In the genomic region with DNA sequence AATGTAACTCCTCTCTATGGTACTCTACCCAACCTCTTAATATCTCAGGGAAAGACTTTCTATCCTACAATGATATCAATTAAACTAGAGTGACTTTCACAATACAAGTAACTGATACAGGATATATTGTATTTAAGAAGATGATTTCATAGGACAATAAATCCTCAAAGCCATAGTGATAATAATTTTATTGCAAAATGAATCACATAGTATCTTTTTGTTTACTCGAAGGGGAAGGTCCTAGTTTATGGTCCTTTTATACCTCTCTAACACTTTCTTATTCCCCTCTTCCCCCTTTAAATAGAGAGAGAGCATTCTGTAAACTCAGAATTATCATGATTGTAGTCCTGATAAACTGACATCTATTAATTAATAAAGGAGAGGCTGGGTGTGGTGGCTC, we compare ENCODE assay signal across 32 cellular contexts. TPM values are rescaled to one million over a fixed set of nuclear protein-coding genes. Genes with fewer than 3 reads are reported as not detected.
DNase-seq lines count a peak whose midpoint lies in the region; ATAC-seq and TF ChIP-seq lines count a peak whose summit lies in the region.
"Had no signal": no experiment of that assay in that cellular context is flagged by ENCODE, and none has a peak within 500 bp of the region (broad histone marks: within the 10 kb centered on the region; RNA-seq: fewer than 3 reads in every experiment).

No MANE protein-coding gene starts in this region.

- H3F3A ChIP-seq in PC-3 (ENCODE audit: low read length, unreplicated experiment): no peaks in the 10 kb centered on the region

- H3K4me2 ChIP-seq in PC-3 (ENCODE audit: low read length): no peak overlapping the region
- H3K4me2 ChIP-seq: A549; BLaER1; BLaER1 treated with 17β-estradiol and CSF1 and Interleukin-3, amounts not matched to agents 10 nM and 100 nM had no signal

- WGBS in suprapubic skin: 88% methylated on average over 1 of the region's 1 CpG

- no peaks in the 10 kb centered on the region for H3K9me2 ChIP-seq in PC-3 (replicated peaks; ENCODE audit: low read length)

- H4K20me1 ChIP-seq in PC-3 (ENCODE audit: low read length): no peaks in the 10 kb centered on the region
- H4K20me1 ChIP-seq: BLaER1; BLaER1 treated with 17β-estradiol and CSF1 and Interleukin-3, amounts not matched to agents 10 nM and 100 nM had no signal

- DNase-seq in LNCaP clone FGC (ENCODE audit: low read depth): peak; percentile 53
- peak; percentile 19 for DNase-seq in PC-3
- DNase-seq in left colon: no peak
- DNase-seq in CD8-positive, alpha-beta T cell: no peak
- no peak for DNase-seq in suprapubic skin (ENCODE audit: low spot score in 2 of 2)
- DNase-seq: 8988T; ACHN; AML-193; BE2C; C1 segment of cervical spinal cord; Caco-2; Calu3; CD4-positive, alpha-beta memory T cell; CD4-positive, alpha-beta T cell; CD4-positive, CD25-positive, alpha-beta regulatory T cell; CD8-positive, alpha-beta memory T cell; COR-L47; DMS 273 treated with DMSO at 0.1 percent for 48 hours; DMS153; DMS53; DMS79; DMS79 treated with DMSO at 0.1 percent for 48 hours; DND-41; EL had no signal

- H3K36me3 ChIP-seq in PC-3 (ENCODE audit: low read depth, low read length): no peaks in the 10 kb centered on the region
- no peaks in the 10 kb centered on the region for H3K36me3 ChIP-seq in CD8-positive, alpha-beta T cell (ENCODE audit: insufficient read depth, low read length)
- no peaks in the 10 kb centered on the region for H3K36me3 ChIP-seq in suprapubic skin
- H3K36me3 ChIP-seq: BE2C; BLaER1; BLaER1 treated with 17β-estradiol and CSF1 and Interleukin-3, amounts not matched to agents 10 nM and 100 nM had no signal

- no TSS peak for BruUV-seq in PC-3 (replicated peaks; lab: Mats Ljungman, UMichigan)

- TF ChIP-seq CTCF in LNCaP clone FGC (IDR thresholded peaks at IDR 0.05; ENCODE audit: control insufficient read depth, extremely low read depth, insufficient read depth) (no peak), PC-3 (conservative IDR thresholded peaks at IDR 0.05; ENCODE audit: low read depth, low read length) (no peak), suprapubic skin (IDR thresholded peaks at IDR 0.05) (no peak)
- TF ChIP-seq CTCF in CD8-positive, alpha-beta T cell (IDR thresholded peaks at IDR 0.05): no peak

- H3K9ac ChIP-seq in PC-3 (ENCODE audit: low read length): no peak overlapping the region
- H3K9ac ChIP-seq: BLaER1; BLaER1 treated with 17β-estradiol and CSF1 and Interleukin-3, amounts not matched to agents 10 nM and 100 nM had no signal

- no peak overlapping the region for H3K27ac Mint-ChIP-seq in CD8-positive, alpha-beta T cell
- H3K27ac Mint-ChIP-seq: B cell; CD14-positive monocyte; CD4-positive, alpha-beta memory T cell; CD4-positive, alpha-beta T cell; CD4-positive, CD25-positive, alpha-beta regulatory T cell; CD8-positive, alpha-beta memory T cell had no signal

- POLR2A ChIA-PET in PC-3 (lab: Charles Lee; ENCODE audit: unreplicated experiment): no interaction called here
- POLR2A ChIA-PET in CD8-positive, alpha-beta T cell (lab: Charles Lee): no interaction called here

- intact Hi-C loops in PC-3 (cut with micrococcal nuclease) (no loop called here), left colon (cut with DNase I, micrococcal nuclease) (no loop called here)
- intact Hi-C loops in CD8-positive, alpha-beta T cell (cut with DNase I, micrococcal nuclease): no loop called here

- no peak for TF ChIP-seq EP300 in suprapubic skin (IDR thresholded peaks at IDR 0.05)

- ATAC-seq in PC-3: peak; percentile 79
- peak; percentile 20 for ATAC-seq in left colon
- no peak for ATAC-seq in CD8-positive, alpha-beta T cell
- ATAC-seq in GM18519 (IDR thresholded peaks at IDR 0.05; ENCODE audit: low FRiP score, unreplicated experiment): no peak
- ATAC-seq: A549 had no signal

- no peaks in the 10 kb centered on the region for H3K79me2 ChIP-seq in PC-3 (ENCODE audit: low read length)

- H3K27ac ChIP-seq in PC-3 (ENCODE audit: low read length) (no peak overlapping the region), suprapubic skin (no peak overlapping the region)
- H3K27ac ChIP-seq in CD8-positive, alpha-beta T cell (ENCODE audit: low read depth, low read length): no peak overlapping the region
- H3K27ac ChIP-seq: 22Rv1; A549; BLaER1; BLaER1 treated with 17β-estradiol and CSF1 and Interleukin-3, amounts not matched to agents 10 nM and 100 nM; C4-2B had no signal

- H3K4me3 Mint-ChIP-seq in CD8-positive, alpha-beta T cell: no peak overlapping the region
- H3K4me3 Mint-ChIP-seq: B cell; CD14-positive monocyte; CD4-positive, alpha-beta memory T cell; CD4-positive, alpha-beta T cell; CD4-positive, CD25-positive, alpha-beta regulatory T cell; CD8-positive, alpha-beta memory T cell had no signal

- TF ChIP-seq POLR2A in suprapubic skin (IDR thresholded peaks at IDR 0.05): no peak

- H3K4me3 ChIP-seq in LNCaP clone FGC (ENCODE audit: low read depth, low read length): no peak overlapping the region
- H3K4me3 ChIP-seq in PC-3 (ENCODE audit: low read length): no peak overlapping the region
- no peak overlapping the region for H3K4me3 ChIP-seq in CD8-positive, alpha-beta T cell (ENCODE audit: low read depth, low read length)
- H3K4me3 ChIP-seq in suprapubic skin: no peak overlapping the region
- H3K4me3 ChIP-seq: A549; BLaER1; BLaER1 treated with 17β-estradiol and CSF1 and Interleukin-3, amounts not matched to agents 10 nM and 100 nM had no signal

- no peaks in the 10 kb centered on the region for H3K9me3 Mint-ChIP-seq in CD8-positive, alpha-beta T cell
- H3K9me3 Mint-ChIP-seq: CD4-positive, alpha-beta T cell; CD4-positive, CD25-positive, alpha-beta regulatory T cell; CD8-positive, alpha-beta memory T cell had no signal

- H3K4me1 Mint-ChIP-seq in CD8-positive, alpha-beta T cell (ENCODE audit: low read depth): no peaks in the 10 kb centered on the region
- H3K4me1 Mint-ChIP-seq: B cell; CD14-positive monocyte; CD8-positive, alpha-beta memory T cell had no signal

- H3K27me3 ChIP-seq in PC-3 (ENCODE audit: low read length) (no peaks in the 10 kb centered on the region), suprapubic skin (no peaks in the 10 kb centered on the region)
- H3K27me3 ChIP-seq in CD8-positive, alpha-beta T cell (ENCODE audit: insufficient read depth, low read length): no peaks in the 10 kb centered on the region
- H3K27me3 ChIP-seq: BE2C; BLaER1; BLaER1 treated with 17β-estradiol and CSF1 and Interleukin-3, amounts not matched to agents 10 nM and 100 nM had no signal

- H3K27me3 Mint-ChIP-seq in CD8-positive, alpha-beta T cell (ENCODE audit: low read depth): no peaks in the 10 kb centered on the region
- H3K27me3 Mint-ChIP-seq: CD4-positive, alpha-beta memory T cell; CD4-positive, alpha-beta T cell had no signal

- H3K4me1 ChIP-seq in PC-3 (ENCODE audit: insufficient read depth, low read length): no peaks in the 10 kb centered on the region
- H3K4me1 ChIP-seq in CD8-positive, alpha-beta T cell (ENCODE audit: insufficient read depth, low read length): no peaks in the 10 kb centered on the region
- H3K4me1 ChIP-seq in suprapubic skin: no peaks in the 10 kb centered on the region
- H3K4me1 ChIP-seq: A549; BE2C; BLaER1; BLaER1 treated with 17β-estradiol and CSF1 and Interleukin-3, amounts not matched to agents 10 nM and 100 nM; Caco-2 had no signal

- H3K9me3 ChIP-seq in PC-3 (ENCODE audit: low read length) (no peaks in the 10 kb centered on the region), suprapubic skin (no peaks in the 10 kb centered on the region)
- H3K9me3 ChIP-seq in CD8-positive, alpha-beta T cell (ENCODE audit: low read length): no peaks in the 10 kb centered on the region
- H3K9me3 ChIP-seq: A549, BE2C, BLaER1, Caco-2 had no signal

- CTCF ChIA-PET in PC-3 (lab: Charles Lee): no interaction called here
- CTCF ChIA-PET in CD8-positive, alpha-beta T cell (lab: Charles Lee): no interaction called here

- H2AFZ ChIP-seq in PC-3 (ENCODE audit: low read length): no peak overlapping the region

- H3K36me3 Mint-ChIP-seq in CD8-positive, alpha-beta T cell: no peaks in the 10 kb centered on the region
- H3K36me3 Mint-ChIP-seq: CD14-positive monocyte; CD4-positive, alpha-beta memory T cell; CD4-positive, CD25-positive, alpha-beta regulatory T cell had no signal

RNA-seq across cellular contexts. Expression of a gene that starts 56.4 kb away (rescaled TPM):
- total RNA-seq in PC-3 (2014; rRNA removed) (32.5 and 41.6 TPM in 2 replicates), left colon (10 to 100 TPM; 42.2 to 54.5 TPM), suprapubic skin (10 to 100 TPM; 31.4 to 57.5 (median 35.7) TPM)
- 10 to 100 TPM; 15.0 to 17.3 TPM for total RNA-seq in CD8-positive, alpha-beta T cell

Comparison
In these comparisons a context has a peak if more than half of its experiments do, and no peak if none do; other contexts are left out.
1. DNase-seq: peak in LNCaP clone FGC (single experiment) and PC-3 (single experiment); none in left colon (0 of 2), CD8-positive, alpha-beta T cell (0 of 7) and suprapubic skin (0 of 2).
2. ATAC-seq: peak in PC-3 (single experiment) and left colon (single experiment); none in CD8-positive, alpha-beta T cell (single experiment) and GM18519 (single experiment).